In the genomic region with DNA sequence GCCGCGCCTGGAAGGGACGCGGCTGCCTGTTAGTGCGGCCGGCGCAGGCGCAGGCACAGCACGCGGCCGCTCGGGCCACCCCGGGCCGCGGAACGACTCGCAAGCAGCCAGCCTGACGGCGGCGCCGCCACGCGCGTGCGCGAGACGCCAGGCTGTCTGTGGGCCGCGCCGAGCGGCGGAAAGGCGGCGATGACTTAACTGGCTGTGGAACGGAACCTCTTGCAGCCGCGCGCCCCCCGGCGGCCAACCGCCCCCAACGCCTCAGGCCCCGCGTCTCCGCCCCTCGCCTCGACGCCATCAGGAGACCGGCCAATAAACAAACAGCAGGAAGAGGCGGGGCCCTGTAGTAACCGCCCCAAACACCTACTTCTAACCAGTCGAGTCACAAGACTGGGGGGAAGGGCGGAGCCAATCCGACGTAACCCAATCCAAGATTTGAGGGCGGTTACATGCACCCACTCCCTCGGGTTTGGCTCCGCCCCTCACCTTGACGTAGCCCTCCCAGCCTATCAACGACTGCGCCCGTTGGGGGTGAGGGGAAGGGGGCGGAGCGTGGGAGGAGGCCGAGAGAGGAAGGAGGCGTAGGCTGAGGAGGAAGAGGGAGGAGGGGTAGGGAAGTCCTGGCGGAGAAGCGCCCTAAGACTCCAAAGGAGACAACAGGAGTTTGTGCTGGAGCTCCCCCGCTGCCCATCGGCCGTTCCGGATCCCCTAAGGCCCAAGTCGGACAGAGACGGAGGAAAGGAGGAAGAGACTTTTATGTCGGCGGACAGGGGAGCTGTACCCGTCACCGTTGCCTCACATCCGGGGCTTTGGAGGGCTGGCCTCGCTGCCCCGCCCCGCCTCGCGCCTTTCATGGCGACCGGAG, we compare ENCODE assay signal across 8 cellular contexts. TPM values are rescaled to one million over a fixed set of nuclear protein-coding genes. Genes with fewer than 3 reads are reported as not detected.
DNase-seq lines count a peak whose midpoint lies in the region; ATAC-seq and TF ChIP-seq lines count a peak whose summit lies in the region.

A gene (plus strand): TSS at position 566 of the 865 bp plus-strand sequence. CDS start 1,088 bp downstream, outside the sequence.

- POLR2A ChIA-PET in naive thymus-derived CD8-positive, alpha-beta T cell (lab: Charles Lee), result interaction anchor here (0.5 to 4.0 kb wide), 41 partner anchors 8 to 593 kb away, joined by 3 to 101 read pairs (median 6); a partner anchor contains a TSS

- H3K36me3 Mint-ChIP-seq in activated T-helper 17 cell treated with anti-CD3 and anti-CD28 coated beads, Interleukin-2, amount 50 U/mL, for 72 hours (ENCODE audit: low read depth), result peaks cover 84% of the 10 kb centered on the region
- peaks cover 5 to 59% (median 14%) of the 10 kb centered on the region in 3 donors for H3K36me3 Mint-ChIP-seq in naive thymus-derived CD8-positive, alpha-beta T cell

- peak within 1 kb of the TSS; percentile 94 for H3K9ac ChIP-seq in GM23248
- peak within 1 kb of the TSS; percentile 99 for H3K9ac ChIP-seq in fibroblast of lung (ENCODE audit: insufficient read depth, low read length)

- peak within 1 kb of the TSS; percentile 69 for H3K4me2 ChIP-seq in GM23248 (ENCODE audit: unreplicated experiment)
- peak within 1 kb of the TSS; percentile 79 for H3K4me2 ChIP-seq in fibroblast of lung (ENCODE audit: extremely low read depth, insufficient read depth, low read length)

- H3K9me3 Mint-ChIP-seq in activated T-helper 17 cell treated with anti-CD3 and anti-CD28 coated beads, Interleukin-2, amount 50 U/mL, for 72 hours, result no peaks in the 10 kb centered on the region
- H3K9me3 Mint-ChIP-seq in naive thymus-derived CD8-positive, alpha-beta T cell, result no peaks in the 10 kb centered on the region

- H3K4me3 ChIP-seq in GM23248 (peak within 1 kb of the TSS; percentile 88), fibroblast of lung (replicated peaks in 1 of 4; ENCODE audit: control extremely low read depth in 1 of 4, insufficient read depth in 1 of 4, low read depth in 3 of 4, low read length in 4 of 4) (peak within 1 kb of the TSS; percentile 69 to 89 (median 87))

- WGBS in GM23248 (ENCODE audit: low coverage in 1 of 2, low lambda C conversion rate in 2 of 2, missing lambda C conversion rate in 2 of 2), 2 experiments, result 1% methylated on average over 65 to 70 of the region's 86 CpGs

- peaks cover 18% of the 10 kb centered on the region for H3K4me1 Mint-ChIP-seq in activated T-helper 17 cell treated with anti-CD3 and anti-CD28 coated beads, Interleukin-2, amount 50 U/mL, for 72 hours
- peaks cover 20 to 46% (median 42%) of the 10 kb centered on the region in 4 donors for H3K4me1 Mint-ChIP-seq in naive thymus-derived CD8-positive, alpha-beta T cell

- H3K27me3 Mint-ChIP-seq in activated T-helper 17 cell treated with anti-CD3 and anti-CD28 coated beads, Interleukin-2, amount 50 U/mL, for 72 hours, result no peaks in the 10 kb centered on the region
- H3K27me3 Mint-ChIP-seq in naive thymus-derived CD8-positive, alpha-beta T cell, result no peaks in the 10 kb centered on the region

- H3K27me3 ChIP-seq in GM23248 (replicated peaks; ENCODE audit: insufficient read depth), result no peaks in the 10 kb centered on the region
- H3K27me3 ChIP-seq in fibroblast of lung (ENCODE audit: control insufficient read depth, insufficient read depth, low read length), result no peaks in the 10 kb centered on the region

- H2AFZ ChIP-seq in GM23248 (peak within 1 kb of the TSS; percentile 71), fibroblast of lung (ENCODE audit: low read length) (peak within 1 kb of the TSS; percentile 72)

- peak; percentile 80 for ATAC-seq in activated T-helper 17 cell treated with anti-CD3 and anti-CD28 coated beads, Interleukin-2, amount 50 U/mL, for 72 hours (replicated peaks)
- peak; percentile 66 to 72 for ATAC-seq in naive thymus-derived CD8-positive, alpha-beta T cell

- H3K4me1 ChIP-seq in GM23248 (ENCODE audit: insufficient read depth) (peaks cover 20% of the 10 kb centered on the region), fibroblast of lung (ENCODE audit: control insufficient read depth, extremely low read depth, insufficient read depth, low read length) (peaks cover 17% of the 10 kb centered on the region)

- peaks cover 18% of the 10 kb centered on the region for H3F3A ChIP-seq in GM23248 (ENCODE audit: insufficient read depth)

- H3K4me3 Mint-ChIP-seq in activated T-helper 17 cell treated with anti-CD3 and anti-CD28 coated beads, Interleukin-2, amount 50 U/mL, for 72 hours, result peak within 1 kb of the TSS; percentile 89
- peak within 1 kb of the TSS; percentile 90 to 99 (median 94) for H3K4me3 Mint-ChIP-seq in naive thymus-derived CD8-positive, alpha-beta T cell

- H3K79me2 ChIP-seq in GM23248 (ENCODE audit: insufficient read depth) (peaks cover 45% of the 10 kb centered on the region), fibroblast of lung (ENCODE audit: control insufficient read depth, insufficient read depth, low read length) (peaks cover 35% of the 10 kb centered on the region)

- no peaks in the 10 kb centered on the region for H3K9me2 ChIP-seq in GM23248 (ENCODE audit: insufficient read depth)

- H4K20me1 ChIP-seq in GM23248 (ENCODE audit: insufficient read depth) (no peaks in the 10 kb centered on the region; the same call in 1 of the 2 replicates), fibroblast of lung (ENCODE audit: control insufficient read depth, extremely low read depth, insufficient read depth, low read length) (no peaks in the 10 kb centered on the region)

- in situ Hi-C loops in GM23248 (cut with MboI), result no loop called here

- peak within 1 kb of the TSS; percentile 99 for H3K27ac Mint-ChIP-seq in activated T-helper 17 cell treated with anti-CD3 and anti-CD28 coated beads, Interleukin-2, amount 50 U/mL, for 72 hours
- H3K27ac Mint-ChIP-seq in naive thymus-derived CD8-positive, alpha-beta T cell, result peak within 1 kb of the TSS; percentile 99 to 100 (median 100)

- H3K36me3 ChIP-seq in GM23248 (ENCODE audit: low read depth) (peaks cover 10% of the 10 kb centered on the region; the same call in 1 of the 2 replicates), fibroblast of lung (ENCODE audit: control insufficient read depth, insufficient read depth, low read length) (peaks cover 27% of the 10 kb centered on the region)

- DNase-seq in Daoy (ENCODE audit: low read depth), result peak; percentile 100
- peak; percentile 100 for DNase-seq in GM23248
- DNase-seq in LHCN-M2 (ENCODE audit: low read depth), result peak; percentile 100
- DNase-seq in RPMI8226, result peak; percentile 100
- peak; percentile 100 for DNase-seq in fibroblast of lung (ENCODE audit: low read depth in 2 of 2)
- peak in 9 of 10 donors; percentile 99 to 100 (median 100) for DNase-seq in naive thymus-derived CD8-positive, alpha-beta T cell
- DNase-seq in stimulated activated naive CD4-positive, alpha-beta T cell treated with Interleukin-2 at 50 U/mL for 16 hours (lab: John Stamatoyannopoulos, UW), result peak; percentile 100

- H3K27ac ChIP-seq in GM23248 (peak within 1 kb of the TSS; percentile 97), fibroblast of lung (ENCODE audit: insufficient read depth, low read length) (peak within 1 kb of the TSS; percentile 99)

- TF ChIP-seq CTCF in fibroblast of lung (conservative IDR thresholded peaks at IDR 0.05 in 1 of 2, IDR thresholded peaks at IDR 0.05 in 1 of 2; ENCODE audit: low read depth in 1 of 2, low read length in 2 of 2), result peak; percentile 48

- H3K9me3 ChIP-seq in GM23248 (ENCODE audit: low read depth), result no peaks in the 10 kb centered on the region
- no peaks in the 10 kb centered on the region for H3K9me3 ChIP-seq in fibroblast of lung (ENCODE audit: control insufficient read depth, insufficient read depth, low read depth, low read length)

RNA-seq across cellular contexts. Expression of the gene that starts here (rescaled TPM):
- 9.8 and 14.5 TPM in 2 replicates for total RNA-seq in Daoy (2014; rRNA removed; shearing (Covaris generic))
- total RNA-seq in GM23248 (2014; rRNA removed; shearing (Covaris generic)), result 13.9 and 14.2 TPM in 2 replicates
- polyA plus RNA-seq in GM23248 (2016; fragmentation: Nextera tagmentation; extraction: Ambion mirVana) (5.8 and 7.6 TPM in 2 replicates), fibroblast of lung (5.5 and 8.2 TPM in 2 replicates)
- total RNA-seq in LHCN-M2 (2014; rRNA removed) (20.1 and 23.0 TPM in 2 replicates), fibroblast of lung (16.7 and 20.8 TPM in 2 replicates)
- polyA plus RNA-seq in LHCN-M2 (2012), result 26.8 TPM
- total RNA-seq in activated T-helper 17 cell treated with anti-CD3 and anti-CD28 coated beads, Interleukin-2, amount 50 U/mL, for 72 hours, result 100 to 1,000 TPM in 1 of 2 donors, 10 to 100 TPM in 1; 92.6 to 140 TPM
- polyA plus RNA-seq in fibroblast of lung (2012), result 27.3 and 36.0 TPM in 2 replicates
- 24.0 and 37.3 TPM in 2 replicates for polyA minus RNA-seq in fibroblast of lung (ENCODE audit: low replicate concordance)
- total RNA-seq in naive thymus-derived CD8-positive, alpha-beta T cell, result 100 to 1,000 TPM; 208 to 221 TPM
- 1 to 10 TPM; 3.2 to 8.0 (median 4.4) TPM for polyA plus RNA-seq in naive thymus-derived CD8-positive, alpha-beta T cell

Comparison
In these comparisons a context has a peak if more than half of its experiments do, and no peak if none do; other contexts are left out.
1. Peak in every context shown above with its lines: DNase-seq, ATAC-seq, H3K4me3 ChIP-seq and H3K27ac ChIP-seq.